1 cellular context compared by ENCODE assay signal in genomic region chr5:146878471-146879172, GRCh38.
TF ChIP-seq lines count a peak whose summit lies in the region.

TSS of gene PPP2R2B (minus strand) at chr5:146878757.

TF ChIP-seq in HepG2, 621 proteins besides CTCF, POLR2A, EP300 and RAD21 (continued from another document):
- TF ChIP-seq ZNF646 (CRISPR knock-in tag; IDR thresholded peaks at IDR 0.05) = no peak
- no peak for TF ChIP-seq HOXA9 (CRISPR knock-in tag; IDR thresholded peaks at IDR 0.05; ENCODE audit: borderline replicate concordance)
- TF ChIP-seq SAP130 (CRISPR knock-in tag; IDR thresholded peaks at IDR 0.05; ENCODE audit: low read depth) = no peak
- TF ChIP-seq HOXA7 (CRISPR knock-in tag; IDR thresholded peaks at IDR 0.05) = no peak
- TF ChIP-seq ZNF605 (CRISPR knock-in tag; IDR thresholded peaks at IDR 0.05) = no peak
- TF ChIP-seq AGO2 (optimal IDR thresholded peaks at IDR 0.05; ENCODE audit: low read depth, low read length) = no peak
- no peak for TF ChIP-seq PAX8 (CRISPR knock-in tag; IDR thresholded peaks at IDR 0.05; ENCODE audit: borderline replicate concordance)
